Comparison of ENCODE assay signal across 14 cellular contexts in the genomic region with DNA sequence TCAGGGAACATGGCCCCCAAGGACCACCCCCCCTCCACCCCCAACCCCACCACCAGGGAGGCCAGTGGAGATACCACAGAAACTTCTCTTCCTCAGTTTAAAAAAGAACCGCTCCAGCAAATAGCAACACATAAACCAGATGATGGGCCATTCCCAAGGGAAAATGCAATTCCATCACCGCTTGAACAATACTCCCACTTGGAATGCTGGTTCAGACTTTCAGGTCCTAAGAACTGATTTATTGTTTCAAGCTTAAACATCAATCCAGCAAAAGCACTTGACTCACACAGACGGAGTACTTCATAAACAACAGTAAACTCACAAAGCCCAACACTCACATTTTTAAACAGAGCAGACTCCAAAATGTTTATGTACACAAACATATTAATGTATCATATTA. TPM values are rescaled to one million over a fixed set of nuclear protein-coding genes. Genes with fewer than 3 reads are reported as not detected.
DNase-seq lines count a peak whose midpoint lies in the region; ATAC-seq and TF ChIP-seq lines count a peak whose summit lies in the region.
"Had no signal": no experiment of that assay in that cellular context is flagged by ENCODE, and none has a peak within 500 bp of the region (broad histone marks: within the 10 kb centered on the region; RNA-seq: fewer than 3 reads in every experiment).

No MANE protein-coding gene starts in this region.

- peaks cover 8% of the 10 kb centered on the region for H3K4me1 ChIP-seq in GM23248 (ENCODE audit: insufficient read depth)
- peaks cover 4 to 89% (median 83%) of the 10 kb centered on the region in 4 donors for H3K4me1 ChIP-seq in sigmoid colon

- no peaks in the 10 kb centered on the region for H4K20me1 ChIP-seq in GM23248 (ENCODE audit: insufficient read depth)

- DNase-seq in GM23248 = peak; percentile 37
- DNase-seq in foreskin melanocyte = peak; percentile 38
- peak; percentile 29 for DNase-seq in sigmoid colon
- DNase-seq in GM13976 (ENCODE audit: low spot score) = no peak
- DNase-seq: activated CD4-positive, alpha-beta T cell treated with anti-CD3 and anti-CD28 coated beads for 1 hour; BE2C; effector CD4-positive, alpha-beta T cell; KG1; NCI-H226 had no signal

- H3K27ac ChIP-seq in GM23248 (no peak overlapping the region), VCaP (0 out of 2 replicates have a peak overlapping the region, but pooled peaks have one; percentile 94), sigmoid colon (peak overlapping the region in 3 of 4 donors; percentile 87 to 95 (median 87))
- H3K27ac ChIP-seq: right lobe of liver had no signal

- H2AFZ ChIP-seq in GM23248 = no peak overlapping the region

- TF ChIP-seq CTCF in VCaP (conservative IDR thresholded peaks at IDR 0.05) = no peak
- TF ChIP-seq CTCF in sigmoid colon (IDR thresholded peaks at IDR 0.05) = no peak
- no peak for TF ChIP-seq CTCF in GM13976 (IDR thresholded peaks at IDR 0.05; ENCODE audit: borderline replicate concordance, control extremely low read depth, extremely low read depth, insufficient read depth, missing control alignments)

- 52 to 55% methylated on average over 3 of the region's 3 CpGs for WGBS in GM23248 (ENCODE audit: low coverage in 1 of 2, low lambda C conversion rate in 2 of 2, missing lambda C conversion rate in 2 of 2), 2 experiments
- WGBS in sigmoid colon, 2 donors = 71 to 78% methylated on average over 3 of the region's 3 CpGs

- H3K27me3 ChIP-seq in GM23248 (replicated peaks; ENCODE audit: insufficient read depth) (no peaks in the 10 kb centered on the region), sigmoid colon (no peaks in the 10 kb centered on the region)
- H3K27me3 ChIP-seq: BE2C, right lobe of liver had no signal

- H3K9me3 ChIP-seq in GM23248 (ENCODE audit: low read depth) (no peaks in the 10 kb centered on the region), sigmoid colon (no peaks in the 10 kb centered on the region)
- H3K9me3 ChIP-seq: BE2C, mucosa of descending colon, right lobe of liver had no signal

- H3K36me3 ChIP-seq in GM23248 (ENCODE audit: low read depth) = no peaks in the 10 kb centered on the region
- peaks cover 0 to 7% (median 0%) of the 10 kb centered on the region in 4 donors for H3K36me3 ChIP-seq in sigmoid colon
- H3K36me3 ChIP-seq: right lobe of liver had no signal

- no peak overlapping the region for H3K9ac ChIP-seq in GM23248

- intact Hi-C loops in sigmoid colon (cut with DNase I) = loop anchor here (2.0 kb wide), 1 partner anchor 25 kb away; no protein-coding TSS in a partner anchor

- no peak for ATAC-seq in esophagus mucosa
- ATAC-seq in GM21423 (IDR thresholded peaks at IDR 0.05; ENCODE audit: unreplicated experiment) = no peak

- no peaks in the 10 kb centered on the region for H3K9me2 ChIP-seq in GM23248 (ENCODE audit: insufficient read depth)

- H3K4me2 ChIP-seq in GM23248 (ENCODE audit: unreplicated experiment) = no peak overlapping the region

- in situ Hi-C loops in GM23248 (cut with MboI) (no loop called here), GM13976 (cut with MboI; ENCODE audit: low sequenced_read_pairs, unreplicated experiment) (no loop called here)

- H3K4me3 ChIP-seq in GM23248 (no peak overlapping the region), sigmoid colon (no peak overlapping the region)
- H3K4me3 ChIP-seq: mucosa of descending colon, right lobe of liver had no signal

- TF ChIP-seq POLR2A in sigmoid colon (IDR thresholded peaks at IDR 0.05) = no peak

- peaks cover 69% of the 10 kb centered on the region for H3K79me2 ChIP-seq in GM23248 (ENCODE audit: insufficient read depth)

- H3F3A ChIP-seq in GM23248 (ENCODE audit: insufficient read depth) = no peaks in the 10 kb centered on the region

- no peak for TF ChIP-seq EP300 in sigmoid colon (IDR thresholded peaks at IDR 0.05)

RNA-seq across cellular contexts. Expression of a gene that starts 6.9 kb away (rescaled TPM):
- 5.3 and 6.3 TPM in 2 replicates for total RNA-seq in GM23248 (2014; rRNA removed; shearing (Covaris generic))
- polyA plus RNA-seq in GM23248 (2016; fragmentation: Nextera tagmentation; extraction: Ambion mirVana) (2.1 and 2.6 TPM in 2 replicates), sigmoid colon (10 to 100 TPM in 1 of 3 donors, 1 to 10 TPM in 2; 1.8 to 16.4 (median 3.0) TPM)
- total RNA-seq in sigmoid colon (100 to 1,000 TPM in 3 of 4 donors, 10 to 100 TPM in 1; 77.0 to 196 (median 139) TPM), esophagus mucosa (33.9 TPM)
